ENCODE assay signal across 1 cellular context in the genomic region with DNA sequence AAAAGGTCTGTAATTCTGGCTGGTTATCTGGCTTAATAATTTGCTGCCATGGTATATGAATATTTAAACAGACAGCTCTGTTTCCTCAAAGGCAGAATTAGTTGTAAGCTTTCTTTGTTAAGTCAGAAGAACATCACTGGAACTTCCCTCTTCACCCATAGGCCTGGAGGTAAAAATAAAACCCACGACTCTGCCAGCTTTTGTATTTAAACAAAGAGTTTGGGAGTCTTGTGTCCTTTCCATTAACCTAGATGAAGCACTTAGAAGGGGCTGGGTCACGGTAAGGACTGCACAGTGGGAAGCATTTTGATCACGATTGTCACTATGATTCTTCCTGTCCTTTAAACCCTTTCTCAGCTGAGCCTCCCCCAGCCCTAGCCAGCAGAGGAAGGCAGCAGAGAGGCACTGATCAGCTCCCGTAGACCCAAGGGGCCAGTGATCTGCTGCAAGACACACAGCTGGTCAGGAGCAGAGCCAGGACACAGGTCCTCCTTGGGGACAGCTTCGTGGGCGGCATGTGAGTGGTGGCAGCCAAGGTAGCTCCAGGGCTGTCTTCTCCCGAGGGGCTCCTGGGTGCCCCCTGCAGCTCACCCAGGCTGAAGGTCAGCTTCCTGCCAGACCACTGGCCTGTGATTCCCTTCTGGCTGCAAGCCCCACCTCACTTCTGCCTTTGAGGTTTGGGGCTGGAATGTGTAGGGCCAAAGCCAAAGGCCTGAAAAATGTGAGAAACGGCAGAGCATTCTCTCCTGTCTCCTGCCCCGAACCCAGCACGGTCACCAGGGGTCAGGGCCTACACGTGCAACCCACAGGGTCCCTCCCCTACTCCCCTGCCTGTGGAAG.
TF ChIP-seq lines count a peak whose summit lies in the region.

No MANE protein-coding gene starts in this region.

TF ChIP-seq in H1, 55 proteins besides CTCF, POLR2A, EP300 and RAD21:
- no peak for TF ChIP-seq RFX5 (IDR thresholded peaks at IDR 0.05; ENCODE audit: borderline replicate concordance, low read depth, low read length)
- no peak for TF ChIP-seq RXRA (IDR thresholded peaks at IDR 0.05; ENCODE audit: insufficient read depth, low read depth, low read length)
- TF ChIP-seq TEAD4 (IDR thresholded peaks at IDR 0.05; ENCODE audit: low read depth, low read length) = no peak
- TF ChIP-seq CEBPB (IDR thresholded peaks at IDR 0.05; ENCODE audit: low read depth, low read length) = no peak
- TF ChIP-seq, protein P1, sequence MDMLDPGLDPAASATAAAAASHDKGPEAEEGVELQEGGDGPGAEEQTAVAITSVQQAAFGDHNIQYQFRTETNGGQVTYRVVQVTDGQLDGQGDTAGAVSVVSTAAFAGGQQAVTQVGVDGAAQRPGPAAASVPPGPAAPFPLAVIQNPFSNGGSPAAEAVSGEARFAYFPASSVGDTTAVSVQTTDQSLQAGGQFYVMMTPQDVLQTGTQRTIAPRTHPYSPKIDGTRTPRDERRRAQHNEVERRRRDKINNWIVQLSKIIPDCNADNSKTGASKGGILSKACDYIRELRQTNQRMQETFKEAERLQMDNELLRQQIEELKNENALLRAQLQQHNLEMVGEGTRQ (IDR thresholded peaks at IDR 0.05; ENCODE audit: low read length) = no peak
- TF ChIP-seq HDAC6 (IDR thresholded peaks at IDR 0.05; ENCODE audit: low read depth, low read length) = no peak
- no peak for TF ChIP-seq SUZ12 (IDR thresholded peaks at IDR 0.05; ENCODE audit: low read length)
- TF ChIP-seq SP2 (IDR thresholded peaks at IDR 0.05; ENCODE audit: low read length) = no peak
- TF ChIP-seq, protein P2, sequence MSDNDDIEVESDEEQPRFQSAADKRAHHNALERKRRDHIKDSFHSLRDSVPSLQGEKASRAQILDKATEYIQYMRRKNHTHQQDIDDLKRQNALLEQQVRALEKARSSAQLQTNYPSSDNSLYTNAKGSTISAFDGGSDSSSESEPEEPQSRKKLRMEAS (IDR thresholded peaks at IDR 0.05) = no peak
- no peak for TF ChIP-seq FOSL1 (IDR thresholded peaks at IDR 0.05; ENCODE audit: insufficient read depth, low read depth, low read length)
- no peak for TF ChIP-seq KDM5A (IDR thresholded peaks at IDR 0.05; ENCODE audit: low read length)
- TF ChIP-seq, protein P3, sequence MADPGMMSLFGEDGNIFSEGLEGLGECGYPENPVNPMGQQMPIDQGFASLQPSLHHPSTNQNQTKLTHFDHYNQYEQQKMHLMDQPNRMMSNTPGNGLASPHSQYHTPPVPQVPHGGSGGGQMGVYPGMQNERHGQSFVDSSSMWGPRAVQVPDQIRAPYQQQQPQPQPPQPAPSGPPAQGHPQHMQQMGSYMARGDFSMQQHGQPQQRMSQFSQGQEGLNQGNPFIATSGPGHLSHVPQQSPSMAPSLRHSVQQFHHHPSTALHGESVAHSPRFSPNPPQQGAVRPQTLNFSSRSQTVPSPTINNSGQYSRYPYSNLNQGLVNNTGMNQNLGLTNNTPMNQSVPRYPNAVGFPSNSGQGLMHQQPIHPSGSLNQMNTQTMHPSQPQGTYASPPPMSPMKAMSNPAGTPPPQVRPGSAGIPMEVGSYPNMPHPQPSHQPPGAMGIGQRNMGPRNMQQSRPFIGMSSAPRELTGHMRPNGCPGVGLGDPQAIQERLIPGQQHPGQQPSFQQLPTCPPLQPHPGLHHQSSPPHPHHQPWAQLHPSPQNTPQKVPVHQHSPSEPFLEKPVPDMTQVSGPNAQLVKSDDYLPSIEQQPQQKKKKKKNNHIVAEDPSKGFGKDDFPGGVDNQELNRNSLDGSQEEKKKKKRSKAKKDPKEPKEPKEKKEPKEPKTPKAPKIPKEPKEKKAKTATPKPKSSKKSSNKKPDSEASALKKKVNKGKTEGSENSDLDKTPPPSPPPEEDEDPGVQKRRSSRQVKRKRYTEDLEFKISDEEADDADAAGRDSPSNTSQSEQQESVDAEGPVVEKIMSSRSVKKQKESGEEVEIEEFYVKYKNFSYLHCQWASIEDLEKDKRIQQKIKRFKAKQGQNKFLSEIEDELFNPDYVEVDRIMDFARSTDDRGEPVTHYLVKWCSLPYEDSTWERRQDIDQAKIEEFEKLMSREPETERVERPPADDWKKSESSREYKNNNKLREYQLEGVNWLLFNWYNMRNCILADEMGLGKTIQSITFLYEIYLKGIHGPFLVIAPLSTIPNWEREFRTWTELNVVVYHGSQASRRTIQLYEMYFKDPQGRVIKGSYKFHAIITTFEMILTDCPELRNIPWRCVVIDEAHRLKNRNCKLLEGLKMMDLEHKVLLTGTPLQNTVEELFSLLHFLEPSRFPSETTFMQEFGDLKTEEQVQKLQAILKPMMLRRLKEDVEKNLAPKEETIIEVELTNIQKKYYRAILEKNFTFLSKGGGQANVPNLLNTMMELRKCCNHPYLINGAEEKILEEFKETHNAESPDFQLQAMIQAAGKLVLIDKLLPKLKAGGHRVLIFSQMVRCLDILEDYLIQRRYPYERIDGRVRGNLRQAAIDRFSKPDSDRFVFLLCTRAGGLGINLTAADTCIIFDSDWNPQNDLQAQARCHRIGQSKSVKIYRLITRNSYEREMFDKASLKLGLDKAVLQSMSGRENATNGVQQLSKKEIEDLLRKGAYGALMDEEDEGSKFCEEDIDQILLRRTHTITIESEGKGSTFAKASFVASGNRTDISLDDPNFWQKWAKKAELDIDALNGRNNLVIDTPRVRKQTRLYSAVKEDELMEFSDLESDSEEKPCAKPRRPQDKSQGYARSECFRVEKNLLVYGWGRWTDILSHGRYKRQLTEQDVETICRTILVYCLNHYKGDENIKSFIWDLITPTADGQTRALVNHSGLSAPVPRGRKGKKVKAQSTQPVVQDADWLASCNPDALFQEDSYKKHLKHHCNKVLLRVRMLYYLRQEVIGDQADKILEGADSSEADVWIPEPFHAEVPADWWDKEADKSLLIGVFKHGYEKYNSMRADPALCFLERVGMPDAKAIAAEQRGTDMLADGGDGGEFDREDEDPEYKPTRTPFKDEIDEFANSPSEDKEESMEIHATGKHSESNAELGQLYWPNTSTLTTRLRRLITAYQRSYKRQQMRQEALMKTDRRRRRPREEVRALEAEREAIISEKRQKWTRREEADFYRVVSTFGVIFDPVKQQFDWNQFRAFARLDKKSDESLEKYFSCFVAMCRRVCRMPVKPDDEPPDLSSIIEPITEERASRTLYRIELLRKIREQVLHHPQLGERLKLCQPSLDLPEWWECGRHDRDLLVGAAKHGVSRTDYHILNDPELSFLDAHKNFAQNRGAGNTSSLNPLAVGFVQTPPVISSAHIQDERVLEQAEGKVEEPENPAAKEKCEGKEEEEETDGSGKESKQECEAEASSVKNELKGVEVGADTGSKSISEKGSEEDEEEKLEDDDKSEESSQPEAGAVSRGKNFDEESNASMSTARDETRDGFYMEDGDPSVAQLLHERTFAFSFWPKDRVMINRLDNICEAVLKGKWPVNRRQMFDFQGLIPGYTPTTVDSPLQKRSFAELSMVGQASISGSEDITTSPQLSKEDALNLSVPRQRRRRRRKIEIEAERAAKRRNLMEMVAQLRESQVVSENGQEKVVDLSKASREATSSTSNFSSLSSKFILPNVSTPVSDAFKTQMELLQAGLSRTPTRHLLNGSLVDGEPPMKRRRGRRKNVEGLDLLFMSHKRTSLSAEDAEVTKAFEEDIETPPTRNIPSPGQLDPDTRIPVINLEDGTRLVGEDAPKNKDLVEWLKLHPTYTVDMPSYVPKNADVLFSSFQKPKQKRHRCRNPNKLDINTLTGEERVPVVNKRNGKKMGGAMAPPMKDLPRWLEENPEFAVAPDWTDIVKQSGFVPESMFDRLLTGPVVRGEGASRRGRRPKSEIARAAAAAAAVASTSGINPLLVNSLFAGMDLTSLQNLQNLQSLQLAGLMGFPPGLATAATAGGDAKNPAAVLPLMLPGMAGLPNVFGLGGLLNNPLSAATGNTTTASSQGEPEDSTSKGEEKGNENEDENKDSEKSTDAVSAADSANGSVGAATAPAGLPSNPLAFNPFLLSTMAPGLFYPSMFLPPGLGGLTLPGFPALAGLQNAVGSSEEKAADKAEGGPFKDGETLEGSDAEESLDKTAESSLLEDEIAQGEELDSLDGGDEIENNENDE (IDR thresholded peaks at IDR 0.05; ENCODE audit: insufficient replicate concordance, low read length) = no peak
- TF ChIP-seq GTF2F1 (IDR thresholded peaks at IDR 0.05; ENCODE audit: borderline replicate concordance, low read depth, low read length) = no peak
- no peak for TF ChIP-seq CTBP2 (IDR thresholded peaks at IDR 0.05; ENCODE audit: borderline replicate concordance, insufficient read depth, insufficient read length, low read length)
- TF ChIP-seq, protein P4, sequence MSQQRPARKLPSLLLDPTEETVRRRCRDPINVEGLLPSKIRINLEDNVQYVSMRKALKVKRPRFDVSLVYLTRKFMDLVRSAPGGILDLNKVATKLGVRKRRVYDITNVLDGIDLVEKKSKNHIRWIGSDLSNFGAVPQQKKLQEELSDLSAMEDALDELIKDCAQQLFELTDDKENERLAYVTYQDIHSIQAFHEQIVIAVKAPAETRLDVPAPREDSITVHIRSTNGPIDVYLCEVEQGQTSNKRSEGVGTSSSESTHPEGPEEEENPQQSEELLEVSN (IDR thresholded peaks at IDR 0.05) = no peak; the same call in 1 of the 2 replicates
- no peak for TF ChIP-seq NRF1 (IDR thresholded peaks at IDR 0.05; ENCODE audit: low read depth, low read length)
